12 cellular contexts compared by ENCODE assay signal in the genomic region with DNA sequence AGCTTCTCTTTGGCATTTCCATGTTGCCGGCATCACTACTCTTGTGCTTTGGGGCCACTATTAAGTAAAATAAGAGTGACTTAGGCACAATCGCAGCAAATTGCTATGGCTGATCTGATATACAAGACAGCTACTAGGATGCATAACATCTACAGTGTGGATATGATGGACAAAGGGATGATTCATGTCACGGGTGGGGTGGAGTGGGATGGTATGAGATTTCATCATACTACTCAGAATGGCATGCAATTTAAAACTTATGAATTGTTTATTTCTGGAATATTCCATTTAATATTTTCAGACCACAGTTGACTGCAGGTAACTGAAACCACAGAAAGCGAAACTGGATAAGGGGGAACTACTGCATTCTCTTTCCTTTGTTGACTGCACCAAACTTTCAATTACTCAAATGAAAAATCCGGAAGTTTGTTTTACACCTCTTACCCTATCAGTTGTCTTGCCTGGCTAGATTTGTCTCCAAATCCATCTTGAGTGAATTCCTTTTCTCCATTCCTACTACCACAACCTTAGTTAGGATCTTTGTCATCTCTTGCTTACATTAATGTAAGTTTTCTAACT.
A peak's percentile ranks its signal among the peaks of the same experiment; 100 is the strongest.
DNase-seq lines count a peak whose midpoint lies in the region; ATAC-seq, FAIRE-seq and TF ChIP-seq lines count a peak whose summit lies in the region.
"Had no signal": no experiment of that assay in that cellular context is flagged by ENCODE, and none has a peak within 500 bp of the region (broad histone marks: within the 10 kb centered on the region; RNA-seq: fewer than 3 reads in every experiment).

No MANE protein-coding gene starts in this region.

- H3K9me3 ChIP-seq in PC-9 (ENCODE audit: insufficient read depth, low read depth) (peaks cover 13% of the 10 kb centered on the region; the same call in 1 of the 2 replicates), keratinocyte (ENCODE audit: control insufficient read depth, low read depth, low read length) (no peaks in the 10 kb centered on the region)

- H3K9me2 ChIP-seq in PC-9 (ENCODE audit: insufficient read depth) = no peaks in the 10 kb centered on the region

- DNase-seq in PC-9 (peak; percentile 28 to 39), keratinocyte (ENCODE audit: low read depth, low spot score) (no peak), posterior vena cava (ENCODE audit: low spot score) (no peak)
- no peak for DNase-seq in stimulated activated CD4-positive, alpha-beta T cell treated with anti-CD3 and anti-CD28 coated beads, Interleukin-4, amount 100 ng/mL, for 4 hours
- DNase-seq: activated effector memory CD4-positive, alpha-beta T cell treated with anti-CD3 and anti-CD28 coated beads, Interleukin-2, amount 50 U/mL, for 16 hours; islet precursor cell; NCI-H774; nucleus accumbens had no signal

- ATAC-seq in GM19324 (IDR thresholded peaks at IDR 0.05; ENCODE audit: low FRiP score, unreplicated experiment) (peak; percentile 65), HG03025 (IDR thresholded peaks at IDR 0.05; ENCODE audit: low FRiP score, unreplicated experiment) (peak; percentile 84), HG03159 (IDR thresholded peaks at IDR 0.05; ENCODE audit: unreplicated experiment) (no peak), HG02571 (IDR thresholded peaks at IDR 0.05; ENCODE audit: unreplicated experiment) (no peak)

- 0 out of 2 replicates have a peak overlapping the region, but pooled peaks have one; percentile 2 for H2AFZ ChIP-seq in PC-9
- peak overlapping the region; percentile 34 for H2AFZ ChIP-seq in keratinocyte (ENCODE audit: control insufficient read depth, low read length)

- CTCF ChIA-PET in PC-9 (lab: Charles Lee) = interaction anchor here (0.5 kb wide), 1 partner anchor 1649 kb away, joined by 3 read pairs; no protein-coding TSS in a partner anchor

- POLR2A ChIA-PET in PC-9 (lab: Charles Lee; ENCODE audit: unreplicated experiment) = no interaction called here

- FAIRE-seq in keratinocyte (lab: Jason Lieb, UNC) = no peak

- no peaks in the 10 kb centered on the region for H3K79me2 ChIP-seq in PC-9 (ENCODE audit: low read depth)
- H3K79me2 ChIP-seq in keratinocyte (ENCODE audit: control insufficient read depth, insufficient read depth, low read length) = no peaks in the 10 kb centered on the region

- H3K4me2 ChIP-seq in PC-9 = 0 out of 2 replicates have a peak overlapping the region, but pooled peaks have one; percentile 1
- peak overlapping the region; percentile 6 for H3K4me2 ChIP-seq in keratinocyte (ENCODE audit: control insufficient read depth, extremely low read depth, insufficient read depth, low read depth, low read length)

- H3K27me3 ChIP-seq in PC-9 (ENCODE audit: insufficient read depth, low read depth) (no peaks in the 10 kb centered on the region), keratinocyte (ENCODE audit: control insufficient read depth, extremely low read depth, insufficient read depth, low read length) (no peaks in the 10 kb centered on the region)

- H3K9ac ChIP-seq in keratinocyte (ENCODE audit: control insufficient read depth, extremely low read depth, insufficient read depth, low read length) = no peak overlapping the region

- intact Hi-C loops in PC-9 (cut with micrococcal nuclease; ENCODE audit: unreplicated experiment) (no loop called here), posterior vena cava (cut with DNase I) (no loop called here)

- H3K27ac ChIP-seq in PC-9 (peak overlapping the region; percentile 27; the same call in 1 of the 2 replicates), keratinocyte (ENCODE audit: control insufficient read depth, insufficient read depth, low read length) (peak overlapping the region; percentile 42)

- no peaks in the 10 kb centered on the region for H3K9me1 ChIP-seq in keratinocyte (ENCODE audit: control insufficient read depth, extremely low read depth, insufficient read depth, low read length)

- H3K4me1 ChIP-seq in PC-9 (replicated peaks; ENCODE audit: insufficient read depth) = peaks cover 32% of the 10 kb centered on the region
- peaks cover 48% of the 10 kb centered on the region for H3K4me1 ChIP-seq in keratinocyte (ENCODE audit: control insufficient read depth, extremely low read depth, insufficient read depth, low read length)

- no TSS peak for BruUV-seq in PC-9 (replicated peaks; lab: Mats Ljungman, UMichigan)

- no peak overlapping the region for H3K4me3 ChIP-seq in PC-9
- H3K4me3 ChIP-seq in keratinocyte (ENCODE audit: control insufficient read depth in 2 of 3, extremely low read depth in 1 of 3, insufficient read depth in 2 of 3, low read depth in 1 of 3, low read length in 3 of 3) = no peak overlapping the region

- H3K36me3 ChIP-seq in PC-9 (ENCODE audit: low read depth) (no peaks in the 10 kb centered on the region), keratinocyte (ENCODE audit: control insufficient read depth in 2 of 2, extremely low read depth in 1 of 2, insufficient read depth in 2 of 2, low read length in 2 of 2) (no peaks in the 10 kb centered on the region)

- dilution Hi-C loops in keratinocyte (cut with MboI; ENCODE audit: extremely low pct_ligation_motif_present, low sequenced_read_pairs) = no loop called here

- H4K20me1 ChIP-seq in PC-9 (ENCODE audit: insufficient read depth) (no peaks in the 10 kb centered on the region), keratinocyte (ENCODE audit: control insufficient read depth, extremely low read depth, insufficient read depth, low read length) (no peaks in the 10 kb centered on the region)

- TF ChIP-seq CTCF in PC-9 (conservative IDR thresholded peaks at IDR 0.05) = no peak
- TF ChIP-seq CTCF in keratinocyte (optimal IDR thresholded peaks at IDR 0.05 in 1 of 3, IDR thresholded peaks at IDR 0.05 in 1 of 3, conservative IDR thresholded peaks at IDR 0.05 in 1 of 3; ENCODE audit: extremely low read depth in 1 of 3, insufficient read depth in 2 of 3, low read length in 3 of 3) = no peak

- H3F3A ChIP-seq in PC-9 (ENCODE audit: insufficient read depth, low read depth) = peaks cover 5% of the 10 kb centered on the region; the same call in 1 of the 2 replicates

Comparison
In these comparisons a context has a peak if more than half of its experiments do, and no peak if none do; other contexts are left out.
1. ATAC-seq: peak in GM19324 (single experiment) and HG03025 (single experiment); none in HG03159 (single experiment) and HG02571 (single experiment).
2. DNase-seq: peak in PC-9 (2 of 2); none in keratinocyte (single experiment), stimulated activated CD4-positive, alpha-beta T cell treated with anti-CD3 and anti-CD28 coated beads, Interleukin-4, amount 100 ng/mL, for 4 hours (0 of 2) and posterior vena cava (single experiment).